In the genomic region with DNA sequence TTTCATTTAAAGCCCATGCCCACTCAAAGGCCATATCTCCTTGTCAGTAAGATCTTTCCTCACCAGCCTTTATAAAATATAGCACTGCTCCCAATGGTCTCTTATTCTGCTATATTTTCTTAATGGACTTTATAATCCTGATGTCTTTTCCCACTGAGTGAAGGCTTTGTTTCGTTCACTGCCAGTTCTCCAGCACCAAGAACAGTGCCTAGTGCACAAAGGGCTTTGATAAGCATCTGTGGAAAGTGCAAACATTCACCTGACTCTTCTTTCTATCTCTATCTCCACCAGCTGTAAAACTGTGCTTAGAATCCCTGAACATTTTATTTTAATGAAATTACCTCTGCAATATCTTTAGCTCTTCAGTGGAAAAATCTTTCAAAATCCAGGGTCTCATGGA, we compare ENCODE assay signal across 20 cellular contexts.
DNase-seq lines count a peak whose midpoint lies in the region; ATAC-seq, FAIRE-seq and TF ChIP-seq lines count a peak whose summit lies in the region.
"Had no signal": no experiment of that assay in that cellular context is flagged by ENCODE, and none has a peak within 500 bp of the region (broad histone marks: within the 10 kb centered on the region; RNA-seq: fewer than 3 reads in every experiment).

No MANE protein-coding gene starts in this region.

- FAIRE-seq in A549 (lab: Jason Lieb, UNC) (peak; percentile 32), GM19239 (lab: Jason Lieb, UNC) (peak; percentile 45)
- FAIRE-seq: GM12891, GM18507, H54 had no signal

- POLR2A ChIA-PET in A549 (lab: Yijun Ruan, JAX): no interaction called here

- H3K4me3 ChIP-seq in A549 (no peak overlapping the region), dorsolateral prefrontal cortex (no peak overlapping the region), right cardiac atrium (ENCODE audit: low read length) (no peak overlapping the region)
- H3K4me3 ChIP-seq: BLaER1, HAP-1 had no signal

- H3K27ac ChIP-seq in A549 (no peak overlapping the region), dorsolateral prefrontal cortex (peak overlapping the region in 31 of 59 donors; percentile 4 to 83 (median 55)), right cardiac atrium (ENCODE audit: low read length) (no peak overlapping the region)
- H3K27ac ChIP-seq: BLaER1, C4-2B had no signal

- H3K4me1 ChIP-seq in A549 (no peaks in the 10 kb centered on the region), right cardiac atrium (ENCODE audit: control insufficient read depth, insufficient read depth, low read length) (no peaks in the 10 kb centered on the region)
- H3K4me1 ChIP-seq: BLaER1, HAP-1 had no signal

- no peak for TF ChIP-seq POLR2A in A549 (IDR thresholded peaks at IDR 0.05; ENCODE audit: low read length)

- no peak overlapping the region for H3K4me2 ChIP-seq in A549
- H3K4me2 ChIP-seq: BLaER1 had no signal

- intact Hi-C loops in dorsolateral prefrontal cortex (cut with DNase I) (no loop called here), right cardiac atrium (cut with DNase I) (no loop called here)

- no peak for TF ChIP-seq RAD21 in A549 (conservative IDR thresholded peaks at IDR 0.05 in 1 of 2, IDR thresholded peaks at IDR 0.05 in 1 of 2)

- H3K9me3 ChIP-seq in A549 (no peaks in the 10 kb centered on the region), right cardiac atrium (ENCODE audit: control insufficient read depth, low read length) (no peaks in the 10 kb centered on the region)
- H3K9me3 ChIP-seq: BLaER1, HAP-1 had no signal

- H3K27me3 ChIP-seq in dorsolateral prefrontal cortex (peaks cover 0 to 53% (median 0%) of the 10 kb centered on the region in 45 donors), right cardiac atrium (ENCODE audit: control insufficient read depth, insufficient read depth) (no peaks in the 10 kb centered on the region)
- H3K27me3 ChIP-seq: BLaER1 had no signal

- ATAC-seq in A549 (no peak), right cardiac atrium (no peak)

- TF ChIP-seq EP300 in A549 (IDR thresholded peaks at IDR 0.05): no peak

- WGBS in A549 (ENCODE audit: missing lambda C conversion rate): 19% methylated on average over 1 of the region's 1 CpG
- WGBS in right cardiac atrium: 73% methylated on average over 1 of the region's 1 CpG

- no peak for TF ChIP-seq CTCF in A549 (IDR thresholded peaks at IDR 0.05)
- TF ChIP-seq CTCF in dorsolateral prefrontal cortex (IDR thresholded peaks at IDR 0.05 in 54 of 56, conservative IDR thresholded peaks at IDR 0.05 in 2 of 56; ENCODE audit: low read depth in 1 of 56, partially characterized antibody in 56 of 56): no peak

- DNase-seq in A549 (ENCODE audit: low read depth in 1 of 2, low spot score in 1 of 2) (no peak), GM19239 (ENCODE audit: insufficient read length, low spot score) (no peak), dorsolateral prefrontal cortex (no peak), NCI-H446 (lab: John Stamatoyannopoulos, UW) (no peak), COR-L47 (lab: John Stamatoyannopoulos, UW) (no peak), right cardiac atrium (no peak)
- DNase-seq: Calu3; CD4-positive, alpha-beta T cell; CD8-positive, alpha-beta memory T cell; DMS53; DMS79 treated with DMSO at 0.1 percent for 48 hours; GF-D8; GOT3; HFFc6 had no signal

- CTCF ChIA-PET in A549 (lab: Yijun Ruan, JAX): no interaction called here

TF ChIP-seq in A549, 52 proteins besides CTCF, POLR2A, EP300 and RAD21:
- TF ChIP-seq JUNB (IDR thresholded peaks at IDR 0.05) (no peak), RNF2 (IDR thresholded peaks at IDR 0.05; ENCODE audit: borderline replicate concordance, low read depth) (no peak), NR3C1 (IDR thresholded peaks at IDR 0.05) (no peak), HOXB13 (CRISPR knock-in tag; IDR thresholded peaks at IDR 0.05; ENCODE audit: low read depth) (no peak), EHMT2 (IDR thresholded peaks at IDR 0.05; ENCODE audit: low read depth) (no peak)

Comparison
In these comparisons a context has a peak if more than half of its experiments do, and no peak if none do; other contexts are left out.
1. H3K27ac ChIP-seq: peak in dorsolateral prefrontal cortex (31 of 59); none in A549 (0 of 2) and right cardiac atrium (single experiment).